Comparison of ENCODE assay signal across 21 cellular contexts in the genomic region with DNA sequence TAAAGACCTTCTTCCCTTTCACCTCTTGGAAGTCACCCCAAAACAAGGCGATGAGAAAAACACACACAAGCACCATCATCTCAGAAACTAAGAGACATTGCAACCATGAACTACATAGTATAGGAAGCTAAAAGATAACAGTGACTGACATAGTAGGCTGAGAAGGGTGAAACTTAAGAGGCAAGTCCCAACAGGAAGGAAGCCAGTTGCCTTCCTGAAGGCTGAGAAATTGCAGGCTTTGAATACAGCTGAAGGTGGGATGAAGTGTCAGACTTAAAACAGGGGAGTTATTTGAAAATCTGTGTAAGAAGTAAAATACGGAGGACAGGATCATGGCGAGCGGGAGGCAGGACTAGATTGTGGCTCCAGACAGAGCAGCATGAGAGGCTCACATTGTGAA. TPM values are rescaled to one million over a fixed set of nuclear protein-coding genes. Genes with fewer than 3 reads are reported as not detected.
"Had no signal": no experiment of that assay in that cellular context is flagged by ENCODE, and none has a peak within 500 bp of the region (broad histone marks: within the 10 kb centered on the region; RNA-seq: fewer than 3 reads in every experiment).

No MANE protein-coding gene starts in this region.

- H3K36me3 ChIP-seq: ascending aorta, tibial nerve had no signal

- H3K27me3 ChIP-seq: ascending aorta, right lobe of liver, spleen, tibial nerve had no signal

- H3K9me3 ChIP-seq: ascending aorta, psoas muscle, right lobe of liver had no signal

- H3K4me1 Mint-ChIP-seq: activated naive CD8-positive, alpha-beta T cell treated with anti-CD3 and anti-CD28 coated beads for 36 hours; nephron; stimulated activated memory B cell treated with anti-CD40 and anti-IgM and Interleukin-4, amounts not matched to agents 10 μg/mL and 1 μg/mL and 100 μg/mL, for 72 hours; T-helper 17 cell had no signal

- H3K27ac Mint-ChIP-seq: activated CD4-positive, alpha-beta memory T cell treated with anti-CD3 and anti-CD28 coated beads for 36 hours; activated naive CD8-positive, alpha-beta T cell treated with anti-CD3 and anti-CD28 coated beads for 36 hours; nephron; stimulated activated memory B cell treated with anti-CD40 and anti-IgM and Interleukin-4, amounts not matched to agents 10 μg/mL and 1 μg/mL and 100 μg/mL, for 72 hours; T-helper 17 cell had no signal

- ATAC-seq: activated CD4-positive, CD25-positive, alpha-beta regulatory T cell treated with anti-CD3 and anti-CD28 coated beads, Interleukin-2, amount 50 U/mL, for 24 hours; activated T-cell treated with anti-CD3 and anti-CD28 coated beads, Interleukin-2, amount 50 U/mL, for 4 hours; psoas muscle; stimulated activated memory B cell treated with anti-CD40 and anti-IgM and Interleukin-4, amounts not matched to agents 10 μg/mL and 1 μg/mL and 100 μg/mL, for 72 hours; T-helper 17 cell had no signal

- DNase-seq: activated CD4-positive, alpha-beta memory T cell treated with anti-CD3 and anti-CD28 coated beads for 36 hours; activated effector memory CD4-positive, alpha-beta T cell treated with anti-CD3 and anti-CD28 coated beads, Interleukin-2, amount 50 U/mL, for 16 hours; activated naive CD8-positive, alpha-beta T cell treated with anti-CD3 and anti-CD28 coated beads for 36 hours; activated T-cell treated with anti-CD3 and anti-CD28 coated beads, Interleukin-2, amount 50 U/mL, for 4 hours; cortex of kidney; effector memory CD4-positive, alpha-beta T cell; erythroblast; psoas muscle; right lobe of liver; spleen; stimulated activated CD4-positive, alpha-beta T cell treated with anti-CD3 and anti-CD28 coated beads, Interleukin-1b, Interleukin-23, amount 100 ng/mL, for 48 hours; T-helper 17 cell had no signal

- H3K27ac ChIP-seq: ascending aorta, psoas muscle, right lobe of liver, spleen, tibial nerve had no signal

- H3K27me3 Mint-ChIP-seq: activated CD4-positive, alpha-beta memory T cell treated with anti-CD3 and anti-CD28 coated beads for 36 hours had no signal

- H3K4me3 Mint-ChIP-seq: activated CD4-positive, alpha-beta memory T cell treated with anti-CD3 and anti-CD28 coated beads for 36 hours; activated naive CD8-positive, alpha-beta T cell treated with anti-CD3 and anti-CD28 coated beads for 36 hours; activated T-cell treated with anti-CD3 and anti-CD28 coated beads, Interleukin-2, amount 50 U/mL, for 4 hours; nephron; stimulated activated memory B cell treated with anti-CD40 and anti-IgM and Interleukin-4, amounts not matched to agents 10 μg/mL and 1 μg/mL and 100 μg/mL, for 72 hours; T-helper 17 cell had no signal

- H3K4me1 ChIP-seq: ascending aorta, psoas muscle, spleen, tibial nerve had no signal

- H3K4me3 ChIP-seq: ascending aorta, psoas muscle, right lobe of liver, spleen, tibial nerve had no signal

RNA-seq across cellular contexts. Expression of a gene that starts 27.8 kb away (rescaled TPM):
- total RNA-seq: ascending aorta, cardiac septum, osteoblast, psoas muscle had no signal

RNA-seq across cellular contexts. Expression of a gene that starts 55.7 kb away (rescaled TPM):
- total RNA-seq: ascending aorta, fibroblast of villous mesenchyme, lung microvascular endothelial cell, osteoblast had no signal
